In genomic region chr19:8429044-8429443, GRCh38 we compare ENCODE assay signal across 2 cellular contexts.
A peak's percentile ranks its signal among the peaks of the same experiment; 100 is the strongest.
TF ChIP-seq lines count a peak whose summit lies in the region.

No MANE protein-coding gene starts in this region.

TF ChIP-seq in SK-N-SH treated with all-trans-retinoic acid at 6 μM for 48 hours, 23 proteins besides CTCF, POLR2A, EP300 and RAD21:
- TF ChIP-seq TSHZ2 (CRISPR knock-in tag; IDR thresholded peaks at IDR 0.05) (no peak), ZNF70 (CRISPR knock-in tag; IDR thresholded peaks at IDR 0.05) (peak; percentile 94)

TF ChIP-seq in SK-N-SH, 30 proteins besides CTCF, POLR2A, EP300 and RAD21 (continued from another document):
- TF ChIP-seq PBX3 (IDR thresholded peaks at IDR 0.05): no peak
TF ChIP-seq in SK-N-SH: peak in this region for 0.
